In the genomic region with DNA sequence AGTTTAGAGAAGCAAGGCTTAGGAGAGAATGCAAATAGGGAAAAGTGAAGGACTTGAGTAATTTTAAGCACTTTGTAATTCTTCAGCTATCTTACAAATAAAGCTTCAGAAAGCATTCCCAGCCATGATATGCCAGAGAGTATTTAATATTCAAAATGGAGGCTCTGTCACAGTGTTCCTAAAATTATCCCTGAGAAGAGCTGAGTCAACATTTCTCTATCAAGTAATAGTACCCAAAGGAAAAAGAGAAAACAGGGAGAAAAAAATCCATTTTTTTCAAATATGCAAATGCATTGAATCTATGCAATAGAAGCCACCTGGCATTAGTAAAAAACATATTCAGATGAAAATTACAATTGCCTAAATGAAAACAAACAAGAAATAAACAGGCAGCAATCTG, we compare ENCODE assay signal across 25 cellular contexts.
DNase-seq lines count a peak whose midpoint lies in the region; ATAC-seq, FAIRE-seq and TF ChIP-seq lines count a peak whose summit lies in the region.
"Had no signal": no experiment of that assay in that cellular context is flagged by ENCODE, and none has a peak within 500 bp of the region (broad histone marks: within the 10 kb centered on the region; RNA-seq: fewer than 3 reads in every experiment).

No MANE protein-coding gene starts in this region.

- H2BK20ac ChIP-seq in H9 (ENCODE audit: low read depth, low read length, poor library complexity, severe bottlenecking) = no peak overlapping the region

- H3K9me1 ChIP-seq in K562 (ENCODE audit: control insufficient read depth, insufficient read depth, low read length) = no peaks in the 10 kb centered on the region

- no peak overlapping the region for H3T11ph ChIP-seq in H9 (ENCODE audit: low read length)

- no peak overlapping the region for H4K8ac ChIP-seq in H9 (replicated peaks; ENCODE audit: insufficient read length, low read depth, low read length)

- DNase-seq in HepG2 (ENCODE audit: low spot score) = no peak
- DNase-seq in right lobe of liver = no peak
- no peak for DNase-seq in K562 (ENCODE audit: extremely low read depth in 1 of 4, low spot score in 3 of 4)
- no peak for DNase-seq in posterior vena cava (ENCODE audit: low spot score)
- no peak for DNase-seq in H9
- DNase-seq: ACHN; BE2C; C1 segment of cervical spinal cord; CD4-positive, alpha-beta memory T cell; CD4-positive, CD25-positive, alpha-beta regulatory T cell; CD8-positive, alpha-beta memory T cell; COR-L47; DMS 273 treated with DMSO at 0.1 percent for 48 hours; DMS153; DMS53; DMS79; DND-41; EL; GDM1 had no signal

- no peak overlapping the region for H3K4ac ChIP-seq in H9 (ENCODE audit: low read depth, low read length)

- H3K56ac ChIP-seq in H9 (ENCODE audit: insufficient read length, low read depth, low read length) = no peak overlapping the region

- no peaks in the 10 kb centered on the region for H3K4me1 Mint-ChIP-seq in H9
- H3K4me1 Mint-ChIP-seq: CD14-positive monocyte; CD4-positive, alpha-beta memory T cell; CD4-positive, CD25-positive, alpha-beta regulatory T cell; CD8-positive, alpha-beta memory T cell had no signal

- H2BK5ac ChIP-seq in H9 (ENCODE audit: insufficient read length, low read length) = no peak overlapping the region

- H3K4me3 ChIP-seq in HepG2 (replicated peaks in 1 of 3; ENCODE audit: insufficient read depth in 1 of 3, low read depth in 2 of 3, low read length in 3 of 3) = no peak overlapping the region
- no peak overlapping the region for H3K4me3 ChIP-seq in right lobe of liver
- H3K4me3 ChIP-seq in K562 = no peak overlapping the region
- H3K4me3 ChIP-seq: BLaER1, GM12878 had no signal

- H2AFZ ChIP-seq in HepG2 (ENCODE audit: low read length) (no peak overlapping the region), K562 (ENCODE audit: low read depth, low read length) (no peak overlapping the region), H9 (ENCODE audit: low read length) (no peak overlapping the region)

- TF ChIP-seq POLR2A in HepG2 (IDR thresholded peaks at IDR 0.05; ENCODE audit: insufficient read depth in 1 of 2, low read depth in 2 of 2, low read length in 2 of 2) (no peak), right lobe of liver (IDR thresholded peaks at IDR 0.05) (no peak), K562 (conservative IDR thresholded peaks at IDR 0.05) (no peak)

- H2BK15ac ChIP-seq in H9 (ENCODE audit: low read depth, low read length) = no peak overlapping the region

- no peak overlapping the region for H2AK5ac ChIP-seq in H9 (ENCODE audit: insufficient read length, low read length)

- CTCF ChIA-PET in HepG2 (lab: Yijun Ruan, JAX; ENCODE audit: low intra/inter-chr PET ratio, low total read pairs) = no interaction called here
- CTCF ChIA-PET in K562 (lab: Yijun Ruan, JAX; ENCODE audit: low intra/inter-chr PET ratio) = no interaction called here

- no peaks in the 10 kb centered on the region for H3K79me1 ChIP-seq in H9 (ENCODE audit: insufficient read depth, low read depth, low read length, poor library complexity, severe bottlenecking)

- no peaks in the 10 kb centered on the region for H3K27me3 ChIP-seq in HepG2 (ENCODE audit: control insufficient read depth in 1 of 2, insufficient read depth in 2 of 2, low read length in 2 of 2)
- H3K27me3 ChIP-seq in right lobe of liver = no peaks in the 10 kb centered on the region
- no peaks in the 10 kb centered on the region for H3K27me3 ChIP-seq in K562 (ENCODE audit: control insufficient read depth in 2 of 2, insufficient read depth in 2 of 2, low read length in 2 of 2)
- no peaks in the 10 kb centered on the region for H3K27me3 ChIP-seq in H9 (ENCODE audit: insufficient read depth, low read length)
- H3K27me3 ChIP-seq: BE2C, BLaER1 had no signal

- TF ChIP-seq RAD21 in HepG2 (CRISPR knock-in tag; IDR thresholded peaks at IDR 0.05) (no peak), K562 (CRISPR knock-in tag; conservative IDR thresholded peaks at IDR 0.05 in 1 of 2, IDR thresholded peaks at IDR 0.05 in 1 of 2) (no peak)

- FAIRE-seq in HepG2 (lab: Jason Lieb, UNC) (no peak), K562 (lab: Jason Lieb, UNC) (no peak)
- FAIRE-seq: GM12878, GM12892, GM18507 had no signal

- H3K23ac ChIP-seq in H9 (ENCODE audit: insufficient read length, low read depth, low read length) = no peak overlapping the region

- H3K4me1 ChIP-seq in HepG2 (ENCODE audit: insufficient read depth, low read length) = no peaks in the 10 kb centered on the region
- H3K4me1 ChIP-seq in right lobe of liver = no peaks in the 10 kb centered on the region
- no peaks in the 10 kb centered on the region for H3K4me1 ChIP-seq in K562 (replicated peaks in 1 of 2; ENCODE audit: control insufficient read depth in 2 of 2, insufficient read depth in 2 of 2, low read length in 2 of 2)
- H3K4me1 ChIP-seq in H9 (ENCODE audit: insufficient read depth, low read length) = no peaks in the 10 kb centered on the region
- H3K4me1 ChIP-seq: BE2C, BLaER1 had no signal

- no peak overlapping the region for H4K91ac ChIP-seq in H9 (ENCODE audit: insufficient read length, low read depth, low read length)

- H3K18ac ChIP-seq in H9 (ENCODE audit: insufficient read length, low read depth, low read length) = no peak overlapping the region

- H3K9ac ChIP-seq in HepG2 (ENCODE audit: insufficient read depth, low read depth, low read length) = no peak overlapping the region
- H3K9ac ChIP-seq in K562 (ENCODE audit: insufficient read depth in 1 of 2, low read depth in 2 of 2, low read length in 2 of 2) = no peak overlapping the region
- no peak overlapping the region for H3K9ac ChIP-seq in H9 (ENCODE audit: extremely low read depth, insufficient read length, low read length)
- H3K9ac ChIP-seq: BLaER1 had no signal

- H3K4me3 Mint-ChIP-seq in H9 = no peak overlapping the region
- H3K4me3 Mint-ChIP-seq: CD14-positive monocyte; CD4-positive, alpha-beta memory T cell; CD4-positive, CD25-positive, alpha-beta regulatory T cell; CD8-positive, alpha-beta memory T cell had no signal

- H3K9me3 ChIP-seq in HepG2 (ENCODE audit: low read length) = no peaks in the 10 kb centered on the region
- no peaks in the 10 kb centered on the region for H3K9me3 ChIP-seq in right lobe of liver
- no peaks in the 10 kb centered on the region for H3K9me3 ChIP-seq in K562 (replicated peaks; ENCODE audit: control insufficient read depth, insufficient read depth, low read depth, low read length)
- H3K9me3 ChIP-seq in H9 (ENCODE audit: control insufficient read depth, low read depth, low read length) = no peaks in the 10 kb centered on the region
- H3K9me3 ChIP-seq: BE2C, BLaER1 had no signal

- H3K27ac ChIP-seq in HepG2 (ENCODE audit: extremely low read length, insufficient read depth, low read length) (no peak overlapping the region), right lobe of liver (no peak overlapping the region), K562 (ENCODE audit: extremely low read depth, low read depth, low read length) (no peak overlapping the region), H9 (ENCODE audit: insufficient read length, low read depth, low read length) (no peak overlapping the region)
- H3K27ac ChIP-seq: 22Rv1, BLaER1 had no signal

- in situ Hi-C loops in HepG2 (cut with HindIII; ENCODE audit: extremely low pct_ligation_motif_present, low pct_unique_long_range_greater_than_20kb) = no loop called here
- in situ Hi-C loops in K562 (cut with MboI) = no loop called here

- ATAC-seq in HepG2 (no peak), right lobe of liver (no peak), K562 (no peak)
- ATAC-seq: GM12878 had no signal

- BruUV-seq in HepG2 (replicated peaks; lab: Mats Ljungman, UMichigan) = no TSS peak
- no TSS peak for BruUV-seq in K562 (replicated peaks; lab: Mats Ljungman, UMichigan)

- TF ChIP-seq EP300 in HepG2 (IDR thresholded peaks at IDR 0.05; ENCODE audit: low read depth in 2 of 2, low read length in 2 of 2) (no peak), HepG2 (CRISPR knock-in tag; IDR thresholded peaks at IDR 0.05; ENCODE audit: borderline replicate concordance) (no peak), K562 (IDR thresholded peaks at IDR 0.05; ENCODE audit: low read length) (no peak)

- no peaks in the 10 kb centered on the region for H3K27me3 Mint-ChIP-seq in H9 (ENCODE audit: low read depth)
- H3K27me3 Mint-ChIP-seq: CD4-positive, alpha-beta memory T cell; CD4-positive, CD25-positive, alpha-beta regulatory T cell had no signal

- no peak overlapping the region for H3K27ac Mint-ChIP-seq in H9
- H3K27ac Mint-ChIP-seq: CD14-positive monocyte; CD4-positive, alpha-beta memory T cell; CD8-positive, alpha-beta memory T cell had no signal

- H4K20me1 ChIP-seq in HepG2 (ENCODE audit: insufficient read depth, low read length) (no peaks in the 10 kb centered on the region), K562 (replicated peaks; ENCODE audit: control insufficient read depth, insufficient read depth, low read length) (no peaks in the 10 kb centered on the region), H9 (ENCODE audit: control insufficient read depth, insufficient read depth, insufficient read length) (no peaks in the 10 kb centered on the region)
- H4K20me1 ChIP-seq: BLaER1 had no signal

- no peaks in the 10 kb centered on the region for H3K23me2 ChIP-seq in H9 (ENCODE audit: insufficient read length, low read depth, low read length, poor library complexity, severe bottlenecking)

- intact Hi-C loops in HepG2 (cut with micrococcal nuclease; ENCODE audit: unreplicated experiment) (no loop called here), right lobe of liver (cut with DNase I) (no loop called here), K562 (cut with micrococcal nuclease) (no loop called here), posterior vena cava (cut with DNase I) (no loop called here)

- no peaks in the 10 kb centered on the region for H3K36me3 Mint-ChIP-seq in H9 (ENCODE audit: insufficient read depth in 1 of 3, low read depth in 3 of 3)
- H3K36me3 Mint-ChIP-seq: CD14-positive monocyte; CD4-positive, alpha-beta memory T cell; CD4-positive, CD25-positive, alpha-beta regulatory T cell; CD8-positive, alpha-beta memory T cell had no signal

- H3K79me2 ChIP-seq in HepG2 (ENCODE audit: insufficient read depth, low read length) (no peaks in the 10 kb centered on the region), K562 (ENCODE audit: control insufficient read depth, insufficient read depth, low read length) (no peaks in the 10 kb centered on the region), H9 (ENCODE audit: insufficient read depth, low read length) (no peaks in the 10 kb centered on the region)

- POLR2A ChIA-PET in HepG2 (lab: Yijun Ruan, JAX) = no interaction called here
- POLR2A ChIA-PET in K562 (lab: Yijun Ruan, JAX) = no interaction called here

- no peak overlapping the region for H2BK12ac ChIP-seq in H9 (ENCODE audit: insufficient read length, low read depth, low read length)

- no peak overlapping the region for H4K5ac ChIP-seq in H9 (ENCODE audit: insufficient read length, low read depth, low read length)

- no peaks in the 10 kb centered on the region for H3K9me3 Mint-ChIP-seq in H9
- H3K9me3 Mint-ChIP-seq: CD4-positive, alpha-beta memory T cell had no signal

- H3K14ac ChIP-seq in H9 (ENCODE audit: insufficient read depth, low read length) = no peak overlapping the region

- no peaks in the 10 kb centered on the region for H3K36me3 ChIP-seq in HepG2 (replicated peaks in 1 of 2; ENCODE audit: control insufficient read depth in 1 of 2, insufficient read depth in 2 of 2, low read length in 2 of 2)
- no peaks in the 10 kb centered on the region for H3K36me3 ChIP-seq in right lobe of liver
- no peaks in the 10 kb centered on the region for H3K36me3 ChIP-seq in K562 (ENCODE audit: control insufficient read depth, insufficient read depth, low read length)
- H3K36me3 ChIP-seq: BE2C, BLaER1 had no signal

- TF ChIP-seq CTCF in HepG2 (CRISPR knock-in tag; IDR thresholded peaks at IDR 0.05) (no peak), right lobe of liver (IDR thresholded peaks at IDR 0.05) (no peak), K562 (IDR thresholded peaks at IDR 0.05 in 2 of 3, conservative IDR thresholded peaks at IDR 0.05 in 1 of 3; ENCODE audit: insufficient read depth in 2 of 3, low read depth in 1 of 3, low read length in 3 of 3) (no peak), H9 (conservative IDR thresholded peaks at IDR 0.05) (no peak)

- no peak overlapping the region for H3K4me2 ChIP-seq in HepG2 (ENCODE audit: low read depth, low read length)
- H3K4me2 ChIP-seq in K562 (ENCODE audit: insufficient read depth, low read length) = no peak overlapping the region
- no peak overlapping the region for H3K4me2 ChIP-seq in H9 (ENCODE audit: insufficient read depth, insufficient read length, low read length)
- H3K4me2 ChIP-seq: BLaER1 had no signal

- H2BK120ac ChIP-seq in H9 (ENCODE audit: low read depth, low read length, poor library complexity, severe bottlenecking) = no peak overlapping the region

Comparison
In these comparisons a context has a peak if more than half of its experiments do, and no peak if none do; other contexts are left out.
1. Of the 241 proteins assayed by ChIP-seq in both HepG2 and K562: peak only in HepG2: MAFF and MAFK; only in K562: none; in both: none; in neither: 239.